ENCODE assay signal across 16 cellular contexts in genomic region chr16:83840060-83840617, GRCh38. TPM values are rescaled to one million over a fixed set of nuclear protein-coding genes. Genes with fewer than 3 reads are reported as not detected.
DNase-seq lines count a peak whose midpoint lies in the region; ATAC-seq, FAIRE-seq and TF ChIP-seq lines count a peak whose summit lies in the region.
"Had no signal": no experiment of that assay in that cellular context is flagged by ENCODE, and none has a peak within 500 bp of the region (broad histone marks: within the 10 kb centered on the region; RNA-seq: fewer than 3 reads in every experiment).

No MANE protein-coding gene starts in this region.

- no peaks in the 10 kb centered on the region for H4K20me1 ChIP-seq in H1 (replicated peaks in 1 of 2; ENCODE audit: control insufficient read depth in 1 of 2, insufficient read depth in 2 of 2, low read length in 2 of 2)
- H4K20me1 ChIP-seq: BLaER1 treated with 17β-estradiol and CSF1 and Interleukin-3, amounts not matched to agents 10 nM and 100 nM had no signal

- CTCF ChIA-PET in H1 (lab: Charles Lee; ENCODE audit: partially characterized antibody), result interaction anchor here (0.8 to 3.3 kb wide), 2 partner anchors 10 to 47 kb away, joined by 3 to 10 read pairs; no protein-coding TSS in a partner anchor

- H3K4me3 Mint-ChIP-seq in type B pancreatic cell, result no peak overlapping the region
- H3K4me3 Mint-ChIP-seq: CD4-positive, CD25-positive, alpha-beta regulatory T cell; HFFc6; IgD-negative memory B cell had no signal

- intact Hi-C loops in prostate gland (cut with DNase I), result no loop called here
- intact Hi-C loops in mucosa of descending colon (cut with DNase I, micrococcal nuclease), result no loop called here

- H2AK5ac ChIP-seq in H1 (ENCODE audit: low read depth, low read length), result peak overlapping the region; percentile 75; the same call in 1 of the 2 replicates

- no peak for TF ChIP-seq POLR2A in H1 (IDR thresholded peaks at IDR 0.05; ENCODE audit: control extremely low read depth in 1 of 2, low read depth in 2 of 2, low read length in 2 of 2)
- no peak for TF ChIP-seq POLR2A in prostate gland (IDR thresholded peaks at IDR 0.05)

- no peak overlapping the region for H3K14ac ChIP-seq in H1 (ENCODE audit: insufficient read length)

- peak overlapping the region; percentile 80 for H4K91ac ChIP-seq in H1 (replicated peaks; ENCODE audit: insufficient read length, low read length)

- H3K9me3 ChIP-seq in HUES48 (ENCODE audit: control insufficient read depth, insufficient read depth, low read length), result no peaks in the 10 kb centered on the region
- no peaks in the 10 kb centered on the region; a peak in 1 of 4 replicates for H3K9me3 ChIP-seq in H1 (ENCODE audit: insufficient read depth in 2 of 2, low read depth in 1 of 2, low read length in 1 of 2)
- H3K9me3 ChIP-seq in iPS-20b (ENCODE audit: insufficient read depth, low read depth, low read length), result no peaks in the 10 kb centered on the region
- H3K9me3 ChIP-seq in prostate gland, result no peaks in the 10 kb centered on the region
- no peaks in the 10 kb centered on the region for H3K9me3 ChIP-seq in mucosa of descending colon

- DNase-seq in H1 (ENCODE audit: low read depth in 1 of 2, low spot score in 2 of 2) (no peak), type B pancreatic cell (ENCODE audit: extremely low spot score, unreplicated experiment) (no peak), prostate gland (ENCODE audit: low spot score) (no peak), mucosa of descending colon (no peak)
- DNase-seq in activated CD4-positive, CD25-positive, alpha-beta regulatory T cell (lab: John Stamatoyannopoulos, UW), result no peak
- DNase-seq: ACHN; Calu3; CD4-positive, CD25-positive, alpha-beta regulatory T cell; DMS 273 treated with DMSO at 0.1 percent for 48 hours; GOT3; HCEC 1CT; HFFc6 had no signal

- no peak overlapping the region for H2AFZ ChIP-seq in H1 (ENCODE audit: low read length)

- no peak for FAIRE-seq in H1 (lab: Jason Lieb, UNC)

- no peaks in the 10 kb centered on the region for H3K23me2 ChIP-seq in H1 (ENCODE audit: low read depth, low read length)

- no peak for TF ChIP-seq EP300 in H1 (IDR thresholded peaks at IDR 0.05; ENCODE audit: borderline replicate concordance in 1 of 2, low read depth in 2 of 2, low read length in 2 of 2)

- H2BK20ac ChIP-seq in H1 (ENCODE audit: low read length), result peak overlapping the region; percentile 94; the same call in 1 of the 2 replicates

- H3K9me3 Mint-ChIP-seq in type B pancreatic cell, result peaks cover 9% of the 10 kb centered on the region
- H3K9me3 Mint-ChIP-seq: HFFc6, IgD-negative memory B cell had no signal

- H4K5ac ChIP-seq in H1 (ENCODE audit: insufficient read length, low read depth, low read length), result peak overlapping the region; percentile 87

- H3K18ac ChIP-seq in H1 (ENCODE audit: extremely low read depth, low read length), result peak overlapping the region; percentile 99

- H3K27me3 ChIP-seq in HUES48 (ENCODE audit: control insufficient read depth, insufficient read depth, low read length) (no peaks in the 10 kb centered on the region), H1 (replicated peaks in 1 of 4; ENCODE audit: control insufficient read depth in 3 of 4, extremely low read depth in 1 of 4, insufficient read depth in 3 of 4, low read length in 3 of 4) (no peaks in the 10 kb centered on the region), iPS-20b (ENCODE audit: insufficient read depth, low read length) (no peaks in the 10 kb centered on the region), prostate gland (replicated peaks; ENCODE audit: insufficient read depth) (no peaks in the 10 kb centered on the region)
- H3K27me3 ChIP-seq: BLaER1 treated with 17β-estradiol and CSF1 and Interleukin-3, amounts not matched to agents 10 nM and 100 nM had no signal

- H3K4me1 ChIP-seq in HUES48 (ENCODE audit: control insufficient read depth, insufficient read depth, low read length) (peaks cover 70% of the 10 kb centered on the region), H1 (replicated peaks in 1 of 4; ENCODE audit: control insufficient read depth in 3 of 4, insufficient read depth in 4 of 4, low read length in 3 of 4) (peaks cover 15 to 41% (median 26%) of the 10 kb centered on the region in 4 experiments), iPS-20b (ENCODE audit: insufficient read depth, low read length) (peaks cover 42% of the 10 kb centered on the region), prostate gland (replicated peaks) (no peaks in the 10 kb centered on the region), mucosa of descending colon (ENCODE audit: low read depth) (no peaks in the 10 kb centered on the region)

- H3K27ac ChIP-seq in HUES48 (ENCODE audit: low read depth, low read length) (peak overlapping the region; percentile 98), H1 (ENCODE audit: low read depth, low read length) (peak overlapping the region; percentile 89), iPS-20b (ENCODE audit: low read length) (peak overlapping the region; percentile 87), prostate gland (no peak overlapping the region)
- H3K27ac ChIP-seq: BLaER1 treated with 17β-estradiol and CSF1 and Interleukin-3, amounts not matched to agents 10 nM and 100 nM had no signal

- POLR2A ChIA-PET in H1 (lab: Charles Lee; ENCODE audit: partially characterized antibody), result interaction anchor here (0.7 to 5.9 kb wide), 9 partner anchors 8 to 431 kb away, joined by 3 to 54 read pairs (median 4); partner anchors contain the start of gene HSBP1

- peaks cover 4% of the 10 kb centered on the region for H3K27me3 Mint-ChIP-seq in type B pancreatic cell

- H3K79me2 ChIP-seq in H1 (ENCODE audit: control insufficient read depth in 1 of 2, insufficient read depth in 2 of 2, low read length in 2 of 2), result no peaks in the 10 kb centered on the region

- H3K4me2 ChIP-seq in H1 (ENCODE audit: insufficient read depth in 1 of 2, low read depth in 2 of 2, low read length in 2 of 2), result peak overlapping the region; percentile 42 to 59
- H3K4me2 ChIP-seq: BLaER1 treated with 17β-estradiol and CSF1 and Interleukin-3, amounts not matched to agents 10 nM and 100 nM had no signal

- no peak overlapping the region for H4K8ac ChIP-seq in H1 (ENCODE audit: extremely low read depth, insufficient read depth, low read length)

- H3K9ac ChIP-seq in HUES48 (ENCODE audit: low read depth, low read length), result peak overlapping the region; percentile 47; the same call in 1 of the 2 replicates
- H3K9ac ChIP-seq in H1 (replicated peaks in 1 of 4; ENCODE audit: extremely low read depth in 1 of 4, low read depth in 3 of 4, low read length in 3 of 4), result peak overlapping the region in 2 of 4 experiments; percentile 40; a peak in 5 of 7 replicates
- peak overlapping the region; percentile 61; the same call in 1 of the 2 replicates for H3K9ac ChIP-seq in iPS-20b (ENCODE audit: low read depth, low read length)
- H3K9ac ChIP-seq: BLaER1 treated with 17β-estradiol and CSF1 and Interleukin-3, amounts not matched to agents 10 nM and 100 nM had no signal

- H3K4ac ChIP-seq in H1 (replicated peaks; ENCODE audit: insufficient read length, low read depth, low read length), result peak overlapping the region; percentile 78

- H2BK15ac ChIP-seq in H1 (ENCODE audit: low read length), result no peak overlapping the region

- no peak for TF ChIP-seq RAD21 in H1 (IDR thresholded peaks at IDR 0.05 in 1 of 2, conservative IDR thresholded peaks at IDR 0.05 in 1 of 2; ENCODE audit: low read depth in 2 of 2, low read length in 2 of 2)

- peak overlapping the region; percentile 98; the same call in 1 of the 2 replicates for H2BK12ac ChIP-seq in H1 (ENCODE audit: low read depth, low read length)

- H3K23ac ChIP-seq in H1 (ENCODE audit: insufficient read length), result no peak overlapping the region

- H3K36me3 ChIP-seq in HUES48 (ENCODE audit: control insufficient read depth, insufficient read depth, low read length) (no peaks in the 10 kb centered on the region), H1 (ENCODE audit: control insufficient read depth in 2 of 4, insufficient read depth in 4 of 4, low read length in 3 of 4) (no peaks in the 10 kb centered on the region), iPS-20b (ENCODE audit: insufficient read depth, low read depth, low read length) (no peaks in the 10 kb centered on the region), prostate gland (no peaks in the 10 kb centered on the region), mucosa of descending colon (ENCODE audit: low read depth) (no peaks in the 10 kb centered on the region)
- H3K36me3 ChIP-seq: BLaER1 treated with 17β-estradiol and CSF1 and Interleukin-3, amounts not matched to agents 10 nM and 100 nM had no signal

- TF ChIP-seq CTCF in H1 (IDR thresholded peaks at IDR 0.05; ENCODE audit: control extremely low read depth in 1 of 3, insufficient read depth in 1 of 3, low read depth in 1 of 3, low read length in 3 of 3), result no peak
- TF ChIP-seq CTCF in type B pancreatic cell (conservative IDR thresholded peaks at IDR 0.05), result no peak
- TF ChIP-seq CTCF in prostate gland (IDR thresholded peaks at IDR 0.05), result no peak
- TF ChIP-seq CTCF in mucosa of descending colon (IDR thresholded peaks at IDR 0.05), result no peak

- no peaks in the 10 kb centered on the region for H3K36me3 Mint-ChIP-seq in type B pancreatic cell
- H3K36me3 Mint-ChIP-seq: CD4-positive, CD25-positive, alpha-beta regulatory T cell; IgD-negative memory B cell had no signal

- H2BK120ac ChIP-seq in H1 (replicated peaks; ENCODE audit: low read depth, low read length), result peak overlapping the region; percentile 97

- peak overlapping the region; percentile 98 for H2BK5ac ChIP-seq in H1 (ENCODE audit: low read depth, low read length)

- WGBS in H1 (ENCODE audit: extremely low coverage in 1 of 2, insufficient coverage in 1 of 2, insufficient read length in 1 of 2, insufficient replicate concordance in 2 of 2, low coverage in 1 of 2, low lambda C conversion rate in 2 of 2, missing lambda C conversion rate in 1 of 2), 2 experiments, result 9% methylated on average over 4 of the region's 4 CpGs; no CpG with 5 or more reads in 1 of the 2 experiments
- WGBS in prostate gland, result 74% methylated on average over 4 of the region's 4 CpGs

- peak overlapping the region; percentile 28 for H3K27ac Mint-ChIP-seq in type B pancreatic cell
- H3K27ac Mint-ChIP-seq: HFFc6 had no signal

- H3K4me3 ChIP-seq in HUES48 (ENCODE audit: low read depth, low read length) (peak overlapping the region; percentile 38; the same call in 1 of the 2 replicates), H1 (ENCODE audit: extremely low read depth in 1 of 4, insufficient read depth in 2 of 4, low read depth in 3 of 4, low read length in 4 of 4) (peak overlapping the region in 1 of 4 experiments; percentile 44; a peak in 2 of 8 replicates), iPS-20b (ENCODE audit: low read length) (peak overlapping the region; percentile 31; the same call in 1 of the 2 replicates), prostate gland (no peak overlapping the region), mucosa of descending colon (no peak overlapping the region)
- H3K4me3 ChIP-seq: BLaER1 treated with 17β-estradiol and CSF1 and Interleukin-3, amounts not matched to agents 10 nM and 100 nM had no signal

- no peaks in the 10 kb centered on the region for H3K79me1 ChIP-seq in H1 (ENCODE audit: low read depth, low read length)

- no peak for ATAC-seq in mucosa of descending colon

- peaks cover 14% of the 10 kb centered on the region for H3K4me1 Mint-ChIP-seq in type B pancreatic cell (ENCODE audit: unreplicated experiment)

- peak overlapping the region; percentile 62 for H3K56ac ChIP-seq in H1 (replicated peaks; ENCODE audit: insufficient read length, low read depth, low read length)

RNA-seq across cellular contexts. Expression of gene HSBP1, which starts 32.4 kb away (rescaled TPM):
- 216 and 219 TPM in 2 replicates for total RNA-seq in H1 (2021; fragmentation: NEBNext Ultra II Directional; extraction: Animal tissue kit (Norgen Biotek cat#: 25700))
- 56.3 and 78.4 TPM in 2 replicates for polyA plus RNA-seq in H1 (2011; rRNA removed)
- polyA plus RNA-seq in H1 (2011; cell fraction: cytosol; rRNA removed), result 125 TPM
- 96.5 TPM for polyA plus RNA-seq in H1 (2011; cell fraction: nucleus; rRNA removed)
- 163 to 277 TPM (median 180 TPM) in 4 replicates for polyA plus RNA-seq in H1 (2012, experiment 1 of 2)
- 12.1 TPM for polyA plus RNA-seq in H1 (2012, experiment 2 of 2)
- polyA plus RNA-seq in H1 (2013, experiment 1 of 2), result 209 TPM
- 210 TPM for polyA plus RNA-seq in H1 (2013, experiment 2 of 2)
- polyA minus RNA-seq in H1 (2011; rRNA and poly(A)+ RNA removed), result 108 and 137 TPM in 2 replicates
- polyA minus RNA-seq in H1 (2011; cell fraction: cytosol; rRNA and poly(A)+ RNA removed), result 50.3 TPM
- 39.2 TPM for polyA minus RNA-seq in H1 (2011; cell fraction: nucleus; rRNA and poly(A)+ RNA removed)
- 139 and 226 TPM in 2 replicates for total RNA-seq in type B pancreatic cell (ENCODE audit: low replicate concordance)
- 10 to 100 TPM; 17.4 to 18.7 TPM for total RNA-seq in prostate gland
- 10 to 100 TPM; 76.9 to 89.2 (median 78.9) TPM for total RNA-seq in mucosa of descending colon

RNA-seq across cellular contexts. Expression of gene MLYCD, which starts 58.8 kb away (rescaled TPM):
- 5.8 and 7.0 TPM in 2 replicates for total RNA-seq in H1 (2021; fragmentation: NEBNext Ultra II Directional; extraction: Animal tissue kit (Norgen Biotek cat#: 25700))
- polyA plus RNA-seq in H1 (2011; rRNA removed), result 3.7 and 4.6 TPM in 2 replicates
- polyA plus RNA-seq in H1 (2011; cell fraction: cytosol; rRNA removed), result 3.9 TPM
- polyA plus RNA-seq in H1 (2011; cell fraction: nucleus; rRNA removed), result 12.8 TPM
- polyA plus RNA-seq in H1 (2012, experiment 1 of 2), result 3.2 to 3.9 TPM (median 3.6 TPM) in 4 replicates
- 1.7 TPM for polyA plus RNA-seq in H1 (2012, experiment 2 of 2)
- polyA plus RNA-seq in H1 (2013, experiment 1 of 2), result 3.0 TPM
- polyA plus RNA-seq in H1 (2013, experiment 2 of 2), result 2.4 TPM
- 18.3 and 19.3 TPM in 2 replicates for polyA minus RNA-seq in H1 (2011; rRNA and poly(A)+ RNA removed)
- polyA minus RNA-seq in H1 (2011; cell fraction: cytosol; rRNA and poly(A)+ RNA removed), result 6.3 TPM
- polyA minus RNA-seq in H1 (2011; cell fraction: nucleus; rRNA and poly(A)+ RNA removed), result 26.2 TPM
- 6.4 and 7.1 TPM in 2 replicates for total RNA-seq in type B pancreatic cell (ENCODE audit: low replicate concordance)
- 10 to 100 TPM in 1 of 2 donors, 1 to 10 TPM in 1; 6.5 to 16.7 TPM for total RNA-seq in prostate gland
- 10 to 100 TPM in 2 of 3 donors, 1 to 10 TPM in 1; 9.0 to 13.9 (median 12.2) TPM for total RNA-seq in mucosa of descending colon

Comparison
In these comparisons a context has a peak if more than half of its experiments do, and no peak if none do; other contexts are left out.
1. H3K27ac ChIP-seq: peak in HUES48 (single experiment), H1 (single experiment) and iPS-20b (single experiment); none in prostate gland (0 of 2).
2. H3K4me3 ChIP-seq: peak in HUES48 (single experiment) and iPS-20b (single experiment); none in prostate gland (0 of 2) and mucosa of descending colon (single experiment).